Comparison of ENCODE assay signal across 18 cellular contexts in genomic region chr1:118504231-118504644, GRCh38.
DNase-seq lines count a peak whose midpoint lies in the region; ATAC-seq and TF ChIP-seq lines count a peak whose summit lies in the region.
"Had no signal": no experiment of that assay in that cellular context is flagged by ENCODE, and none has a peak within 500 bp of the region (broad histone marks: within the 10 kb centered on the region; RNA-seq: fewer than 3 reads in every experiment).

No MANE protein-coding gene starts in this region.

- TF ChIP-seq CTCF in right atrium auricular region (IDR thresholded peaks at IDR 0.05) = no peak

- H3K18ac ChIP-seq in mesendoderm (ENCODE audit: low read length) = no peak overlapping the region

- no peak overlapping the region for H2AK5ac ChIP-seq in mesendoderm (ENCODE audit: low read length)

- H3K27me3 ChIP-seq in right atrium auricular region (no peaks in the 10 kb centered on the region), mesendoderm (ENCODE audit: insufficient read depth, low read length, poor library complexity) (no peaks in the 10 kb centered on the region)
- H3K27me3 ChIP-seq: SJSA1 had no signal

- ATAC-seq in Right ventricle myocardium superior (ENCODE audit: poor library complexity) (peak; percentile 87), HG02884 (IDR thresholded peaks at IDR 0.05; ENCODE audit: unreplicated experiment) (no peak)
- ATAC-seq: activated CD8-positive, alpha-beta T cell treated with anti-CD3 and anti-CD28 coated beads for 36 hours; natural killer cell treated with Interleukin-12 subunit alpha and Interleukin-12 subunit beta and Interleukin-15 and Interleukin-18, amount 100 ng/mL, for 72 hours had no signal

- no peak overlapping the region for H2BK120ac ChIP-seq in mesendoderm (ENCODE audit: low read depth, low read length)

- no peaks in the 10 kb centered on the region for H3K36me3 ChIP-seq in right atrium auricular region
- no peaks in the 10 kb centered on the region for H3K36me3 ChIP-seq in mesendoderm (ENCODE audit: control insufficient read depth, insufficient read depth, low read length)
- H3K36me3 ChIP-seq: SJSA1 had no signal

- no peaks in the 10 kb centered on the region for H3K79me2 ChIP-seq in mesendoderm (ENCODE audit: control insufficient read depth, insufficient read depth, low read length)

- no peak overlapping the region for H3K23ac ChIP-seq in mesendoderm (ENCODE audit: low read length)

- no peak overlapping the region for H2BK15ac ChIP-seq in mesendoderm (replicated peaks; ENCODE audit: low read depth)

- H3K9ac ChIP-seq in mesendoderm (ENCODE audit: low read length) = no peak overlapping the region

- H3K4me3 ChIP-seq in right atrium auricular region = no peak overlapping the region
- H3K4me3 ChIP-seq in mesendoderm (ENCODE audit: low read length) = no peak overlapping the region
- H3K4me3 ChIP-seq: SJSA1, skin epidermis had no signal

- no peak overlapping the region for H3K4ac ChIP-seq in mesendoderm (ENCODE audit: low read depth, low read length)

- WGBS in mesendoderm (ENCODE audit: extremely low coverage, insufficient coverage, low lambda C conversion rate) = no CpG with 5 or more reads among the region's 2 CpGs

- H3K4me2 ChIP-seq in mesendoderm (ENCODE audit: low read length) = no peak overlapping the region

- no peak overlapping the region for H4K8ac ChIP-seq in mesendoderm (ENCODE audit: low read depth, low read length)

- peaks cover 0 to 10% of the 10 kb centered on the region in 2 donors for H3K4me1 ChIP-seq in right atrium auricular region
- peaks cover 7% of the 10 kb centered on the region for H3K4me1 ChIP-seq in mesendoderm (ENCODE audit: control insufficient read depth, low read depth, low read length)
- H3K4me1 ChIP-seq: SJSA1 had no signal

- no peak overlapping the region for H4K5ac ChIP-seq in mesendoderm (ENCODE audit: low read length)

- H3K56ac ChIP-seq in mesendoderm (ENCODE audit: low read length) = peak overlapping the region; percentile 54

- DNase-seq in Right ventricle myocardium superior (no peak), right atrium auricular region (ENCODE audit: low spot score) (no peak), SHP77 treated with DMSO at 0.1 percent for 48 hours (lab: John Stamatoyannopoulos, UW) (peak; percentile 54), mesendoderm (peak; percentile 81), GM19238 (ENCODE audit: insufficient read length, low spot score) (no peak), SW 1271 (lab: John Stamatoyannopoulos, UW) (no peak)
- no peak for DNase-seq in activated CD4-positive, alpha-beta T cell treated with anti-CD3 and anti-CD28 coated beads, Interleukin-2, amount 50 U/mL, for 1 hour
- DNase-seq: ACHN; activated CD8-positive, alpha-beta T cell treated with anti-CD3 and anti-CD28 coated beads for 36 hours; amygdala; HCEC 1CT; KBM-7; stimulated activated naive CD4-positive, alpha-beta T cell treated with Interleukin-2 at 50 U/mL for 16 hours had no signal

- H3K9me3 ChIP-seq in right atrium auricular region = no peaks in the 10 kb centered on the region
- H3K9me3 ChIP-seq: SJSA1 had no signal

- H3K27ac ChIP-seq in right atrium auricular region (no peak overlapping the region), mesendoderm (ENCODE audit: low read depth, low read length) (peak overlapping the region; percentile 35)
- H3K27ac ChIP-seq: HL-60, SJSA1, skin epidermis had no signal

- intact Hi-C loops in Right ventricle myocardium superior (cut with DNase I) = no loop called here

- H3K79me1 ChIP-seq in mesendoderm (ENCODE audit: low read length) = no peaks in the 10 kb centered on the region

- H2BK5ac ChIP-seq in mesendoderm (ENCODE audit: low read length) = no peak overlapping the region

Comparison
In these comparisons a context has a peak if more than half of its experiments do, and no peak if none do; other contexts are left out.
1. DNase-seq: peak in SHP77 treated with DMSO at 0.1 percent for 48 hours (single experiment) and mesendoderm (single experiment); none in Right ventricle myocardium superior (single experiment), right atrium auricular region (single experiment), activated CD4-positive, alpha-beta T cell treated with anti-CD3 and anti-CD28 coated beads, Interleukin-2, amount 50 U/mL, for 1 hour (single experiment), GM19238 (single experiment) and SW 1271 (0 of 2).